10 cellular contexts compared by ENCODE assay signal in the genomic region with DNA sequence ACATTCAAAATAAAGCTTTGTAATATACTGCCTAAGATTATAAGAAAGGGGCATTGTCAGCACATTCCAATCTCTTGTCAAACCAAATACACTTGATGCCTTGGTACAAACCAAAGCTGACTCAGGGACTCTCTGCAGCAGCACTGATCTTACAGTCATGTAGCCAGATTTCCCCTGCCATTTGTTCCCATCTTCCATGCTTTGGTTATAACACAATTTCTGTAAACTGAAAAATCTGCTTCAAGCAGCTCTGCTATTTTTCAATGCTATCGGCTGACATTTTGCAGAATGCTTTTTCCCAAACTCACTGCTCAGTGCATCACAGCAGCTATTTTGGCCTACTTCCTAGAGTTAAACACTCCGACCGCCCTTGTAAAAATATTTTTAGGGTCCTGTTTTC. TPM values are rescaled to one million over a fixed set of nuclear protein-coding genes. Genes with fewer than 3 reads are reported as not detected.
DNase-seq lines count a peak whose midpoint lies in the region; ATAC-seq, FAIRE-seq and TF ChIP-seq lines count a peak whose summit lies in the region.
"Had no signal": no experiment of that assay in that cellular context is flagged by ENCODE, and none has a peak within 500 bp of the region (broad histone marks: within the 10 kb centered on the region; RNA-seq: fewer than 3 reads in every experiment).

No MANE protein-coding gene starts in this region.

- H3K27me3 ChIP-seq in esophagus muscularis mucosa, result no peaks in the 10 kb centered on the region
- H3K27me3 ChIP-seq in mesenchymal stem cell (ENCODE audit: control insufficient read depth in 1 of 2, insufficient read depth in 1 of 2, low read length in 2 of 2), result no peaks in the 10 kb centered on the region
- H3K27me3 ChIP-seq in upper lobe of right lung, result no peaks in the 10 kb centered on the region

- peak; percentile 83 for FAIRE-seq in RCC 7860 (lab: Jason Lieb, UNC)

- no peak overlapping the region for H3K4me2 ChIP-seq in mesenchymal stem cell (ENCODE audit: low read length, poor library complexity, severe bottlenecking)

- H3K23ac ChIP-seq in mesenchymal stem cell (ENCODE audit: low read length in 2 of 2), result no peak overlapping the region

- no peak overlapping the region for H2AK5ac ChIP-seq in mesenchymal stem cell (ENCODE audit: low read length, severe bottlenecking)

- peak overlapping the region in 3 of 4 donors; percentile 4 to 10 (median 6) for H3K4me3 ChIP-seq in esophagus muscularis mucosa
- no peak overlapping the region for H3K4me3 ChIP-seq in mesenchymal stem cell (ENCODE audit: insufficient read depth in 1 of 2, low read depth in 1 of 2, low read length in 2 of 2)
- H3K4me3 ChIP-seq in upper lobe of right lung, result no peak overlapping the region

- peaks cover 27 to 94% (median 81%) of the 10 kb centered on the region in 4 donors for H3K4me1 ChIP-seq in esophagus muscularis mucosa
- peaks cover 1% of the 10 kb centered on the region for H3K4me1 ChIP-seq in mesenchymal stem cell (ENCODE audit: control insufficient read depth, insufficient read depth, low read depth, low read length)
- H3K4me1 ChIP-seq in upper lobe of right lung, result no peaks in the 10 kb centered on the region

- no peak for TF ChIP-seq EP300 in esophagus muscularis mucosa (IDR thresholded peaks at IDR 0.05)

- no peak overlapping the region for H2BK12ac ChIP-seq in mesenchymal stem cell (ENCODE audit: low read length in 2 of 2)

- peak; percentile 44 for DNase-seq in RCC 7860 (ENCODE audit: low spot score)
- no peak for DNase-seq in esophagus muscularis mucosa (ENCODE audit: extremely low spot score)
- DNase-seq in mesenchymal stem cell, result peak; percentile 89
- DNase-seq in upper lobe of right lung, result no peak
- no peak for DNase-seq in GM19238 (ENCODE audit: insufficient read length, low spot score)
- DNase-seq in NCI-H1436 treated with DMSO at 0.1 percent for 48 hours (lab: John Stamatoyannopoulos, UW), result no peak
- DNase-seq in stimulated activated CD4-positive, alpha-beta T cell treated with anti-CD3 and anti-CD28 coated beads, Interleukin-4, amount 100 ng/mL, for 1 hour, result no peak
- no peak for DNase-seq in NCI-H1092 (lab: John Stamatoyannopoulos, UW)
- DNase-seq: activated naive CD8-positive, alpha-beta T cell treated with anti-CD3 and anti-CD28 coated beads for 36 hours; GDM1 had no signal

- no peak overlapping the region for H4K8ac ChIP-seq in mesenchymal stem cell (ENCODE audit: low read length)

- intact Hi-C loops in esophagus muscularis mucosa (cut with DNase I), result no loop called here
- intact Hi-C loops in upper lobe of right lung (cut with DNase I), result no loop called here

- H3K14ac ChIP-seq in mesenchymal stem cell (ENCODE audit: low read length in 2 of 2), result no peak overlapping the region

- no peak overlapping the region for H2BK120ac ChIP-seq in mesenchymal stem cell (ENCODE audit: low read depth, low read length)

- TF ChIP-seq POLR2A in esophagus muscularis mucosa (IDR thresholded peaks at IDR 0.05; ENCODE audit: low read depth), result no peak

- no peak overlapping the region for H4K91ac ChIP-seq in mesenchymal stem cell (ENCODE audit: low read length)

- H3K27ac ChIP-seq in esophagus muscularis mucosa (replicated peaks in 1 of 4), result peak overlapping the region; percentile 52 to 68 (median 57)
- H3K27ac ChIP-seq in mesenchymal stem cell (ENCODE audit: low read length, poor library complexity, severe bottlenecking), result no peak overlapping the region
- H3K27ac ChIP-seq in upper lobe of right lung, result no peak overlapping the region

- no peak overlapping the region for H3K4ac ChIP-seq in mesenchymal stem cell (ENCODE audit: low read depth in 1 of 2, low read length in 2 of 2)

- H2AFZ ChIP-seq in mesenchymal stem cell (ENCODE audit: low read depth, low read length), result no peak overlapping the region

- H3K79me1 ChIP-seq in mesenchymal stem cell (replicated peaks; ENCODE audit: low read length, poor library complexity, severe bottlenecking), result peaks cover 18% of the 10 kb centered on the region

- 31% methylated on average over 3 of the region's 3 CpGs for WGBS in esophagus muscularis mucosa
- WGBS in mesenchymal stem cell, result 37% methylated on average over 1 of the region's 3 CpGs

- ATAC-seq in upper lobe of right lung, result peak; percentile 72

- H2BK15ac ChIP-seq in mesenchymal stem cell (ENCODE audit: low read depth, poor library complexity, severe bottlenecking), result no peak overlapping the region

- no peak overlapping the region for H3K18ac ChIP-seq in mesenchymal stem cell (ENCODE audit: low read depth in 1 of 2, low read length in 2 of 2)

- H3K9ac ChIP-seq in mesenchymal stem cell (ENCODE audit: low read length), result no peak overlapping the region

- no peak overlapping the region for H2BK5ac ChIP-seq in mesenchymal stem cell (ENCODE audit: low read depth, low read length, poor library complexity, severe bottlenecking)

- no peaks in the 10 kb centered on the region for H3K9me3 ChIP-seq in esophagus muscularis mucosa
- no peaks in the 10 kb centered on the region for H3K9me3 ChIP-seq in mesenchymal stem cell (ENCODE audit: control insufficient read depth, low read length)
- no peaks in the 10 kb centered on the region for H3K9me3 ChIP-seq in upper lobe of right lung

- TF ChIP-seq CTCF in esophagus muscularis mucosa (IDR thresholded peaks at IDR 0.05), result no peak
- TF ChIP-seq CTCF in upper lobe of right lung (IDR thresholded peaks at IDR 0.05), result no peak

- no peaks in the 10 kb centered on the region for H3K36me3 ChIP-seq in esophagus muscularis mucosa
- no peaks in the 10 kb centered on the region for H3K36me3 ChIP-seq in mesenchymal stem cell (ENCODE audit: control insufficient read depth in 1 of 2, insufficient read depth in 2 of 2, low read depth in 1 of 2, low read length in 2 of 2)
- no peaks in the 10 kb centered on the region for H3K36me3 ChIP-seq in upper lobe of right lung

RNA-seq across cellular contexts. Expression of a gene that starts 18.2 kb away (rescaled TPM):
- total RNA-seq in esophagus muscularis mucosa (10 to 100 TPM; 48.2 to 84.7 (median 54.9) TPM), upper lobe of right lung (23.7 TPM)
- 154 TPM for polyA plus RNA-seq in mesenchymal stem cell (2013, experiment 1 of 2)
- polyA plus RNA-seq in mesenchymal stem cell (2013, experiment 2 of 2), result 161 TPM

Comparison
In these comparisons a context has a peak if more than half of its experiments do, and no peak if none do; other contexts are left out.
1. DNase-seq: peak in RCC 7860 (single experiment) and mesenchymal stem cell (single experiment); none in esophagus muscularis mucosa (single experiment), upper lobe of right lung (single experiment), GM19238 (single experiment), NCI-H1436 treated with DMSO at 0.1 percent for 48 hours (single experiment), stimulated activated CD4-positive, alpha-beta T cell treated with anti-CD3 and anti-CD28 coated beads, Interleukin-4, amount 100 ng/mL, for 1 hour (single experiment) and NCI-H1092 (single experiment).
2. H3K27ac ChIP-seq: peak in esophagus muscularis mucosa (4 of 4); none in mesenchymal stem cell (single experiment) and upper lobe of right lung (single experiment).
3. H3K4me3 ChIP-seq: peak in esophagus muscularis mucosa (3 of 4); none in mesenchymal stem cell (0 of 2) and upper lobe of right lung (single experiment).